ENCODE assay signal across 21 cellular contexts in the genomic region with DNA sequence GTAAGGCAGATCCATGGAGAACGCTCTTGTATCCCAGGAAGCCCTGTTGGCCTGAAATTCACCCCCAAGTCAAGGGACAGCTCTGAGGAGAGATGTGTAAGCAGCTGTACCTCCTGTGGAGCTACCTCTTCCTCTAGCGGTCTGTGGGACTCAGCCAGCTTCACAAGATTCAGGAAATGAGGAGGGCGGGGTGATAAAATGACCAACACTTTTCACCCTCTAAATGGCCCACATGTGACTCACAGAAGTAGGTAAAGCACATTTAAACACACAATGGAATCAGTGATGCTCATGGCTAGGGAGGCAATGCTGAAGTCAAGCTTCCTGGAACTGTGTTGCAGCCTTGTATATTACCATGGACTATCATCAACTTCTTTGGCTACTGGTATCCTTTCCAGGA. TPM values are rescaled to one million over a fixed set of nuclear protein-coding genes. Genes with fewer than 3 reads are reported as not detected.
A peak's percentile ranks its signal among the peaks of the same experiment; 100 is the strongest.
DNase-seq lines count a peak whose midpoint lies in the region; ATAC-seq and TF ChIP-seq lines count a peak whose summit lies in the region.
"Had no signal": no experiment of that assay in that cellular context is flagged by ENCODE, and none has a peak within 500 bp of the region (broad histone marks: within the 10 kb centered on the region; RNA-seq: fewer than 3 reads in every experiment).

A gene with protein sequence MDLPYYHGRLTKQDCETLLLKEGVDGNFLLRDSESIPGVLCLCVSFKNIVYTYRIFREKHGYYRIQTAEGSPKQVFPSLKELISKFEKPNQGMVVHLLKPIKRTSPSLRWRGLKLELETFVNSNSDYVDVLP (minus strand): TSS at position 135 of the 400 bp plus-strand sequence. CDS start 120 bp downstream, at position 15.

- H3K79me2 ChIP-seq in GM23248 (ENCODE audit: insufficient read depth) (no peaks in the 10 kb centered on the region), mammary epithelial cell (ENCODE audit: insufficient read depth, low read length) (no peaks in the 10 kb centered on the region)

- H3K4me3 Mint-ChIP-seq in naive thymus-derived CD4-positive, alpha-beta T cell: peak within 1 kb of the TSS in 2 of 10 donors; percentile 36 to 83
- H3K4me3 Mint-ChIP-seq: activated CD4-positive, alpha-beta T cell treated with anti-CD3 and anti-CD28 coated beads, Interleukin-2, amount 10 ng/mL, durations not matched to agents 24 days and 14 days; activated naive CD8-positive, alpha-beta T cell had no signal

- intact Hi-C loops in mammary epithelial cell (cut with micrococcal nuclease): no loop called here
- intact Hi-C loops in naive thymus-derived CD4-positive, alpha-beta T cell (cut with micrococcal nuclease): no loop called here
- intact Hi-C loops in heart right ventricle (cut with DNase I): no loop called here

- WGBS in GM23248 (ENCODE audit: low coverage in 1 of 2, low lambda C conversion rate in 2 of 2, missing lambda C conversion rate in 2 of 2), 2 experiments: 69% methylated on average over 3 of the region's 3 CpGs
- WGBS in mammary epithelial cell (ENCODE audit: low coverage, missing lambda C conversion rate): 87% methylated on average over 3 of the region's 3 CpGs
- WGBS in heart right ventricle, 2 donors: 56 to 71% methylated on average over 3 of the region's 3 CpGs

- DNase-seq in GM23248: peak; percentile 57
- peak; percentile 80 for DNase-seq in M059J (ENCODE audit: low read depth)
- DNase-seq in mammary epithelial cell: peak; percentile 54
- DNase-seq in naive thymus-derived CD4-positive, alpha-beta T cell: no peak
- DNase-seq in DMS53 treated with DMSO at 0.1 percent for 48 hours (lab: John Stamatoyannopoulos, UW; ENCODE audit: unreplicated experiment): no peak
- no peak for DNase-seq in heart right ventricle
- DNase-seq in right atrium auricular region (ENCODE audit: low spot score): no peak
- DNase-seq: activated CD4-positive, alpha-beta T cell treated with anti-CD3 and anti-CD28 coated beads, Interleukin-2, amount 10 ng/mL, durations not matched to agents 24 days and 14 days; activated T-cell treated with anti-CD3 and anti-CD28 coated beads for 4 hours; hippocampal formation; NCI-H2029 treated with DMSO at 0.1 percent for 48 hours; NCI-H524; OCI-M1; stimulated activated CD4-positive, alpha-beta T cell treated with anti-CD3 and anti-CD28 coated beads, Interleukin-2, amount 100 ng/mL, for 48 hours had no signal

- in situ Hi-C loops in GM23248 (cut with MboI) (no loop called here), mammary epithelial cell (cut with MboI; ENCODE audit: low sequenced_read_pairs in 2 of 2) (no loop called here)

- CTCF ChIA-PET in mammary epithelial cell (lab: Charles Lee; ENCODE audit: low non-redundant PET): no interaction called here
- CTCF ChIA-PET in naive thymus-derived CD4-positive, alpha-beta T cell (lab: Charles Lee): no interaction called here

- no peaks in the 10 kb centered on the region for H3K9me3 ChIP-seq in GM23248 (ENCODE audit: low read depth)
- H3K9me3 ChIP-seq in mammary epithelial cell (replicated peaks; ENCODE audit: insufficient read depth, low read length): no peaks in the 10 kb centered on the region
- no peaks in the 10 kb centered on the region for H3K9me3 ChIP-seq in naive thymus-derived CD4-positive, alpha-beta T cell (ENCODE audit: control insufficient read depth in 2 of 3, low read length in 3 of 3)
- H3K9me3 ChIP-seq in heart right ventricle: peaks cover 0 to 6% (median 0%) of the 10 kb centered on the region in 11 donors
- peaks cover 0 to 8% of the 10 kb centered on the region in 2 donors for H3K9me3 ChIP-seq in right atrium auricular region

- H3K36me3 ChIP-seq in GM23248 (ENCODE audit: low read depth) (no peaks in the 10 kb centered on the region), mammary epithelial cell (ENCODE audit: insufficient read depth, low read length) (no peaks in the 10 kb centered on the region), heart right ventricle (no peaks in the 10 kb centered on the region), right atrium auricular region (no peaks in the 10 kb centered on the region)
- H3K36me3 ChIP-seq in naive thymus-derived CD4-positive, alpha-beta T cell (ENCODE audit: control insufficient read depth in 2 of 3, insufficient read depth in 3 of 3, low read length in 3 of 3): no peaks in the 10 kb centered on the region
- H3K36me3 ChIP-seq: cardiac muscle cell had no signal

- H3K9ac ChIP-seq in GM23248 (no peak within 1 kb of the TSS), mammary epithelial cell (ENCODE audit: insufficient read depth, low read length) (no peak within 1 kb of the TSS)

- BruUV-seq in mammary epithelial cell (replicated peaks; lab: Mats Ljungman, UMichigan): no TSS peak

- H3K27me3 ChIP-seq in GM23248 (replicated peaks; ENCODE audit: insufficient read depth): no peaks in the 10 kb centered on the region
- no peaks in the 10 kb centered on the region for H3K27me3 ChIP-seq in mammary epithelial cell (ENCODE audit: insufficient read depth, low read length)
- no peaks in the 10 kb centered on the region for H3K27me3 ChIP-seq in naive thymus-derived CD4-positive, alpha-beta T cell (ENCODE audit: control insufficient read depth in 2 of 2, insufficient read depth in 2 of 2, low read length in 2 of 2)
- H3K27me3 ChIP-seq in heart right ventricle: peaks cover 0 to 15% (median 3%) of the 10 kb centered on the region in 7 donors
- H3K27me3 ChIP-seq in right atrium auricular region: no peaks in the 10 kb centered on the region
- H3K27me3 ChIP-seq: cardiac muscle cell had no signal

- H3K4me1 ChIP-seq in GM23248 (ENCODE audit: insufficient read depth) (peaks cover 10% of the 10 kb centered on the region), mammary epithelial cell (ENCODE audit: insufficient read depth, low read length) (peaks cover 6% of the 10 kb centered on the region), heart right ventricle (no peaks in the 10 kb centered on the region), right atrium auricular region (no peaks in the 10 kb centered on the region)
- no peaks in the 10 kb centered on the region for H3K4me1 ChIP-seq in naive thymus-derived CD4-positive, alpha-beta T cell (ENCODE audit: control insufficient read depth in 2 of 2, insufficient read depth in 2 of 2, low read length in 2 of 2)

- no peaks in the 10 kb centered on the region for H3K4me1 Mint-ChIP-seq in naive thymus-derived CD4-positive, alpha-beta T cell
- H3K4me1 Mint-ChIP-seq: activated CD4-positive, alpha-beta T cell treated with anti-CD3 and anti-CD28 coated beads, Interleukin-2, amount 10 ng/mL, durations not matched to agents 24 days and 14 days had no signal

- H3K4me2 ChIP-seq in GM23248 (ENCODE audit: unreplicated experiment) (no peak within 1 kb of the TSS), mammary epithelial cell (ENCODE audit: insufficient read depth, low read depth, low read length) (no peak within 1 kb of the TSS)

- peak; percentile 62 for ATAC-seq in naive thymus-derived CD4-positive, alpha-beta T cell
- no peak for ATAC-seq in heart right ventricle

- H3K27ac ChIP-seq in GM23248: no peak within 1 kb of the TSS
- no peak within 1 kb of the TSS for H3K27ac ChIP-seq in mammary epithelial cell (ENCODE audit: insufficient read depth, low read depth, low read length)
- H3K27ac ChIP-seq in naive thymus-derived CD4-positive, alpha-beta T cell (ENCODE audit: low read depth, low read length): no peak within 1 kb of the TSS
- no peak within 1 kb of the TSS for H3K27ac ChIP-seq in heart right ventricle
- no peak within 1 kb of the TSS for H3K27ac ChIP-seq in right atrium auricular region
- H3K27ac ChIP-seq: cardiac muscle cell had no signal

- H4K20me1 ChIP-seq in GM23248 (ENCODE audit: insufficient read depth) (no peaks in the 10 kb centered on the region), mammary epithelial cell (ENCODE audit: insufficient read depth, low read length) (no peaks in the 10 kb centered on the region)

- POLR2A ChIA-PET in naive thymus-derived CD4-positive, alpha-beta T cell (lab: Charles Lee): no interaction called here

- H3K4me3 ChIP-seq in GM23248 (no peak within 1 kb of the TSS), mammary epithelial cell (replicated peaks in 1 of 3; ENCODE audit: insufficient read depth in 1 of 3, low read depth in 2 of 3, low read length in 3 of 3) (no peak within 1 kb of the TSS), heart right ventricle (no peak within 1 kb of the TSS), right atrium auricular region (no peak within 1 kb of the TSS)
- H3K4me3 ChIP-seq in naive thymus-derived CD4-positive, alpha-beta T cell (ENCODE audit: low read length): no peak within 1 kb of the TSS
- H3K4me3 ChIP-seq: cardiac muscle cell had no signal

- no peaks in the 10 kb centered on the region for H3F3A ChIP-seq in GM23248 (ENCODE audit: insufficient read depth)

- no peak within 1 kb of the TSS for H3K27ac Mint-ChIP-seq in naive thymus-derived CD4-positive, alpha-beta T cell
- H3K27ac Mint-ChIP-seq: activated CD4-positive, alpha-beta T cell treated with anti-CD3 and anti-CD28 coated beads, Interleukin-2, amount 10 ng/mL, durations not matched to agents 24 days and 14 days; activated naive CD8-positive, alpha-beta T cell had no signal

- H2AFZ ChIP-seq in GM23248 (no peak within 1 kb of the TSS), mammary epithelial cell (ENCODE audit: low read depth, low read length) (peak within 1 kb of the TSS; percentile 30)

- H3K36me3 Mint-ChIP-seq in naive thymus-derived CD4-positive, alpha-beta T cell: no peaks in the 10 kb centered on the region
- H3K36me3 Mint-ChIP-seq: activated naive CD8-positive, alpha-beta T cell had no signal

- TF ChIP-seq CTCF in mammary epithelial cell (conservative IDR thresholded peaks at IDR 0.05 in 1 of 2, IDR thresholded peaks at IDR 0.05 in 1 of 2; ENCODE audit: extremely low read depth in 1 of 2, insufficient read depth in 1 of 2, low read depth in 1 of 2, low read length in 2 of 2) (no peak), heart right ventricle (IDR thresholded peaks at IDR 0.05) (no peak), right atrium auricular region (IDR thresholded peaks at IDR 0.05) (no peak)

- no peaks in the 10 kb centered on the region for H3K9me2 ChIP-seq in GM23248 (ENCODE audit: insufficient read depth)

- dilution Hi-C loops in mammary epithelial cell (cut with HindIII; ENCODE audit: low sequenced_read_pairs): loop anchor here (10.0 kb wide), 1 partner anchor 367 kb away; no protein-coding TSS in a partner anchor

- H3K27me3 Mint-ChIP-seq in naive thymus-derived CD4-positive, alpha-beta T cell: peaks cover 7 to 30% (median 26%) of the 10 kb centered on the region in 5 donors

- H3K9me3 Mint-ChIP-seq in naive thymus-derived CD4-positive, alpha-beta T cell: peaks cover 0 to 1% (median 0%) of the 10 kb centered on the region in 11 donors
- H3K9me3 Mint-ChIP-seq: activated CD4-positive, alpha-beta T cell treated with anti-CD3 and anti-CD28 coated beads, Interleukin-2, amount 10 ng/mL, durations not matched to agents 24 days and 14 days had no signal

RNA-seq across cellular contexts. Expression of the gene that starts here (rescaled TPM):
- total RNA-seq in GM23248 (2014; rRNA removed; shearing (Covaris generic)): not detected in 2 replicates
- polyA plus RNA-seq in GM23248 (2016; fragmentation: Nextera tagmentation; extraction: Ambion mirVana): 0.38 TPM in 1 of 2 replicates, not detected in the other
- 0.05 and 0.71 TPM in 2 replicates for total RNA-seq in M059J (2014; rRNA removed; shearing (Covaris generic))
- total RNA-seq in mammary epithelial cell: not detected
- polyA plus RNA-seq in mammary epithelial cell: 0.05 TPM
- not detected for polyA minus RNA-seq in mammary epithelial cell
- 10 to 100 TPM in 1 of 5 experiments, 1 to 10 TPM in 1, not detected in 3; 3.1 to 16.9 TPM for total RNA-seq in naive thymus-derived CD4-positive, alpha-beta T cell
- under 1 TPM; 0.22 to 0.31 TPM for polyA plus RNA-seq in naive thymus-derived CD4-positive, alpha-beta T cell
- total RNA-seq in heart right ventricle: under 1 TPM in 4 of 10 donors, not detected in 6; 0.15 to 0.60 (median 0.17) TPM
- under 1 TPM in 1 of 2 donors, not detected in 1; 0.09 TPM for polyA plus RNA-seq in heart right ventricle
- under 1 TPM in 1 of 2 donors, not detected in 1; 0.16 TPM for total RNA-seq in right atrium auricular region
- total RNA-seq: activated CD4-positive, alpha-beta T cell treated with anti-CD3 and anti-CD28 coated beads, Interleukin-2, amount 10 ng/mL, durations not matched to agents 24 days and 14 days; G401; osteocyte; SK-MEL-5; T-helper 2 cell treated with Interferon-gamma antibody and Interleukin-4, amounts not matched to agents 100 ng/mL and 5 ng/mL, for 36 hours; temporal lobe had no signal

Comparison
In these comparisons a context has a peak if more than half of its experiments do, and no peak if none do; other contexts are left out.
1. Peak in DNase-seq in GM23248; RNA of the gene not detected or under 1 TPM.
2. Peak in DNase-seq in M059J; RNA of the gene not detected or under 1 TPM.
3. Peak in DNase-seq in mammary epithelial cell; RNA of the gene not detected or under 1 TPM.